In genomic region chr2:10761591-10761990, GRCh38 we compare ENCODE assay signal across 25 cellular contexts. TPM values are rescaled to one million over a fixed set of nuclear protein-coding genes. Genes with fewer than 3 reads are reported as not detected.
DNase-seq lines count a peak whose midpoint lies in the region; ATAC-seq, FAIRE-seq and TF ChIP-seq lines count a peak whose summit lies in the region.
"Had no signal": no experiment of that assay in that cellular context is flagged by ENCODE, and none has a peak within 500 bp of the region (broad histone marks: within the 10 kb centered on the region; RNA-seq: fewer than 3 reads in every experiment).

No MANE protein-coding gene starts in this region.

- no peak for TF ChIP-seq EP300 in HepG2 (IDR thresholded peaks at IDR 0.05; ENCODE audit: low read depth in 2 of 2, low read length in 2 of 2)
- TF ChIP-seq EP300 in HepG2 (CRISPR knock-in tag; IDR thresholded peaks at IDR 0.05; ENCODE audit: borderline replicate concordance) = no peak

- H4K91ac ChIP-seq in neuronal stem cell (ENCODE audit: low read depth, low read length, poor library complexity) = no peak overlapping the region

- no peak overlapping the region for H3K4me2 ChIP-seq in HepG2 (ENCODE audit: low read depth, low read length)
- no peak overlapping the region for H3K4me2 ChIP-seq in neuronal stem cell (ENCODE audit: insufficient read depth, low read length, poor library complexity, severe bottlenecking)
- no peak overlapping the region for H3K4me2 ChIP-seq in MM.1S (ENCODE audit: low read depth, low read length)
- H3K4me2 ChIP-seq: BLaER1 had no signal

- CTCF ChIA-PET in HepG2 (lab: Yijun Ruan, JAX; ENCODE audit: low intra/inter-chr PET ratio, low total read pairs) = no interaction called here

- no peaks in the 10 kb centered on the region for H3K9me2 ChIP-seq in MM.1S (replicated peaks; ENCODE audit: insufficient read depth, low read length)

- H3K79me2 ChIP-seq in HepG2 (ENCODE audit: insufficient read depth, low read length) (no peaks in the 10 kb centered on the region), MM.1S (ENCODE audit: low read length) (no peaks in the 10 kb centered on the region)

- H4K20me1 ChIP-seq in HepG2 (ENCODE audit: insufficient read depth, low read length) (no peaks in the 10 kb centered on the region), MM.1S (ENCODE audit: insufficient read depth, low read length) (no peaks in the 10 kb centered on the region)
- H4K20me1 ChIP-seq: BLaER1 had no signal

- intact Hi-C loops in HepG2 (cut with micrococcal nuclease; ENCODE audit: unreplicated experiment) = no loop called here

- BruUV-seq in HepG2 (replicated peaks; lab: Mats Ljungman, UMichigan) = no TSS peak

- TF ChIP-seq POLR2A in HepG2 (IDR thresholded peaks at IDR 0.05; ENCODE audit: insufficient read depth in 1 of 2, low read depth in 2 of 2, low read length in 2 of 2) = no peak

- no peak overlapping the region for H4K8ac ChIP-seq in neuronal stem cell (ENCODE audit: low read depth, low read length)

- no peaks in the 10 kb centered on the region for H3F3A ChIP-seq in MM.1S (ENCODE audit: insufficient read depth, low read length)

- no peak overlapping the region for H3K4ac ChIP-seq in neuronal stem cell (ENCODE audit: low read length)

- POLR2A ChIA-PET in HepG2 (lab: Yijun Ruan, JAX) = no interaction called here

- no peak for TF ChIP-seq RAD21 in HepG2 (CRISPR knock-in tag; IDR thresholded peaks at IDR 0.05)

- 49% methylated on average over 9 of the region's 9 CpGs for WGBS in HepG2 (ENCODE audit: low lambda C conversion rate)
- WGBS in neuronal stem cell (ENCODE audit: extremely low coverage in 2 of 2, insufficient read length in 2 of 2, insufficient replicate concordance in 1 of 2), 2 donors = no CpG with 5 or more reads among the region's 9 CpGs

- no peak overlapping the region for H3K18ac ChIP-seq in neuronal stem cell (ENCODE audit: low read length)

- H2BK15ac ChIP-seq in neuronal stem cell (ENCODE audit: low read length) = no peak overlapping the region

- no peak overlapping the region for H3K14ac ChIP-seq in neuronal stem cell (ENCODE audit: low read length)

- ATAC-seq in HepG2 = no peak
- no peak for ATAC-seq in HG03108 (IDR thresholded peaks at IDR 0.05; ENCODE audit: unreplicated experiment)
- ATAC-seq: CD8-positive, alpha-beta T cell; GM12878 had no signal

- H3K79me1 ChIP-seq in neuronal stem cell (ENCODE audit: low read depth, low read length) = no peaks in the 10 kb centered on the region

- H2AFZ ChIP-seq in HepG2 (ENCODE audit: low read length) (no peak overlapping the region), neuronal stem cell (ENCODE audit: low read length) (no peak overlapping the region), MM.1S (ENCODE audit: low read length) (no peak overlapping the region)

- H2BK12ac ChIP-seq in neuronal stem cell (ENCODE audit: low read length) = no peak overlapping the region

- no peaks in the 10 kb centered on the region for H3K9me3 ChIP-seq in HepG2 (ENCODE audit: low read length)
- peaks cover 0 to 2% of the 10 kb centered on the region in 2 donors for H3K9me3 ChIP-seq in neuronal stem cell (replicated peaks in 1 of 2; ENCODE audit: control insufficient read depth in 2 of 2, insufficient read depth in 1 of 2, low read depth in 1 of 2, low read length in 2 of 2)
- no peaks in the 10 kb centered on the region for H3K9me3 ChIP-seq in MM.1S (replicated peaks; ENCODE audit: insufficient read depth, low read length)
- H3K9me3 ChIP-seq: BLaER1, Caco-2, HAP-1 had no signal

- H3K27me3 ChIP-seq in HepG2 (ENCODE audit: control insufficient read depth in 1 of 2, insufficient read depth in 2 of 2, low read length in 2 of 2) (peaks cover 5 to 68% of the 10 kb centered on the region in 2 experiments; a peak in 4 of 5 replicates), neuronal stem cell (ENCODE audit: control insufficient read depth in 3 of 3, insufficient read depth in 3 of 3, low read depth in 1 of 3, low read length in 3 of 3) (peaks cover 0 to 8% (median 0%) of the 10 kb centered on the region in 3 experiments), MM.1S (replicated peaks; ENCODE audit: insufficient read depth, low read length) (no peaks in the 10 kb centered on the region)
- H3K27me3 ChIP-seq: BLaER1 had no signal

- H3K23ac ChIP-seq in neuronal stem cell (ENCODE audit: low read depth, low read length, poor library complexity) = peak overlapping the region; percentile 39

- H3K4me3 ChIP-seq in HepG2 (replicated peaks in 1 of 3; ENCODE audit: insufficient read depth in 1 of 3, low read depth in 2 of 3, low read length in 3 of 3) (no peak overlapping the region), neuronal stem cell (ENCODE audit: low read length in 2 of 2) (no peak overlapping the region), MM.1S (ENCODE audit: low read length) (no peak overlapping the region)
- H3K4me3 ChIP-seq: BLaER1, GM12878, HAP-1 had no signal

- H3K9ac ChIP-seq in HepG2 (ENCODE audit: insufficient read depth, low read depth, low read length) = no peak overlapping the region
- H3K9ac ChIP-seq in neuronal stem cell (ENCODE audit: low read depth, low read length, poor library complexity) = no peak overlapping the region
- no peak overlapping the region for H3K9ac ChIP-seq in MM.1S (ENCODE audit: low read length)
- H3K9ac ChIP-seq: BLaER1 had no signal

- H2BK120ac ChIP-seq in neuronal stem cell (ENCODE audit: low read depth, low read length) = no peak overlapping the region

- H3K36me3 ChIP-seq in HepG2 (replicated peaks in 1 of 2; ENCODE audit: control insufficient read depth in 1 of 2, insufficient read depth in 2 of 2, low read length in 2 of 2) = no peaks in the 10 kb centered on the region
- H3K36me3 ChIP-seq in neuronal stem cell (replicated peaks in 1 of 2; ENCODE audit: control insufficient read depth in 2 of 2, insufficient read depth in 2 of 2, low read length in 2 of 2) = no peaks in the 10 kb centered on the region
- no peaks in the 10 kb centered on the region for H3K36me3 ChIP-seq in MM.1S (replicated peaks; ENCODE audit: insufficient read depth, low read length)
- H3K36me3 ChIP-seq: BLaER1, HAP-1 had no signal

- FAIRE-seq in D721Med (lab: Jason Lieb, UNC) (no peak), HepG2 (lab: Jason Lieb, UNC) (no peak)
- FAIRE-seq: A204.1, GM12878, GM19239, H54 had no signal

- no peak overlapping the region for H2AK5ac ChIP-seq in neuronal stem cell (ENCODE audit: low read depth, low read length)

- in situ Hi-C loops in HepG2 (cut with HindIII; ENCODE audit: extremely low pct_ligation_motif_present, low pct_unique_long_range_greater_than_20kb) = no loop called here

- no peak for TF ChIP-seq CTCF in D721Med (IDR thresholded peaks at IDR 0.05; ENCODE audit: insufficient read depth, missing control alignments)
- TF ChIP-seq CTCF in HepG2 (CRISPR knock-in tag; IDR thresholded peaks at IDR 0.05) = no peak
- no peak for TF ChIP-seq CTCF in MM.1S (IDR thresholded peaks at IDR 0.05; ENCODE audit: low read length)

- DNase-seq in activated effector memory CD4-positive, alpha-beta T cell treated with anti-CD3 and anti-CD28 coated beads, Interleukin-2, amount 50 U/mL, for 16 hours = peak; percentile 10
- DNase-seq in activated effector memory CD4-positive, alpha-beta T cell treated with Interleukin-2 at 50 U/mL for 16 hours = no peak
- DNase-seq in D721Med (ENCODE audit: insufficient read length, low spot score) (peak; percentile 12), HepG2 (ENCODE audit: low spot score) (no peak), neuronal stem cell (ENCODE audit: low spot score) (no peak), MM.1S (no peak), NCI-H748 (lab: John Stamatoyannopoulos, UW; ENCODE audit: unreplicated experiment) (no peak)
- DNase-seq: Caco-2; CD4-positive, CD25-positive, alpha-beta regulatory T cell; CD8-positive, alpha-beta T cell; DMS 273 treated with DMSO at 0.1 percent for 48 hours; DMS79; EL; GDM1; GOT3; HFFc6 had no signal

- peaks cover 54% of the 10 kb centered on the region for H3K4me1 ChIP-seq in HepG2 (ENCODE audit: insufficient read depth, low read length)
- H3K4me1 ChIP-seq in neuronal stem cell (ENCODE audit: control insufficient read depth in 2 of 2, insufficient read depth in 1 of 2, low read depth in 1 of 2, low read length in 2 of 2) = peaks cover 11 to 14% of the 10 kb centered on the region in 2 donors
- no peaks in the 10 kb centered on the region for H3K4me1 ChIP-seq in MM.1S (ENCODE audit: low read length)
- H3K4me1 ChIP-seq: HAP-1 had no signal

- no peak overlapping the region for H2BK5ac ChIP-seq in neuronal stem cell (ENCODE audit: low read length)

- no peak overlapping the region for H3K27ac ChIP-seq in HepG2 (ENCODE audit: extremely low read length, insufficient read depth, low read length)
- no peak overlapping the region for H3K27ac ChIP-seq in neuronal stem cell (replicated peaks; ENCODE audit: low read length)
- H3K27ac ChIP-seq in MM.1S (ENCODE audit: low read length) = no peak overlapping the region
- H3K27ac ChIP-seq: 22Rv1, BLaER1, C4-2B had no signal

RNA-seq across cellular contexts. Expression of gene ATP6V1C2, which starts 40.2 kb away (rescaled TPM):
- total RNA-seq in HepG2 (2016; rRNA removed; fragmentation: Illumina TruSeq; extraction: Trizol) = 0.04 TPM in 1 of 2 replicates, not detected in the other
- total RNA-seq in HepG2 (2016; cell fraction: cytosol; rRNA removed; fragmentation: Illumina TruSeq; extraction: Trizol; ENCODE audit: low read depth) = not detected in 2 replicates
- 0.04 TPM in 1 of 2 replicates, not detected in the other for total RNA-seq in HepG2 (2016; cell fraction: insoluble cytoplasmic fraction; rRNA removed; fragmentation: Illumina TruSeq; extraction: Trizol)
- not detected in 2 replicates for total RNA-seq in HepG2 (2016; cell fraction: membrane; rRNA removed; fragmentation: Illumina TruSeq; extraction: Trizol)
- total RNA-seq in HepG2 (2016; cell fraction: nucleus; rRNA removed; fragmentation: Illumina TruSeq; extraction: Trizol) = 0.09 TPM in 1 of 2 replicates, not detected in the other
- 0.10 and 0.29 TPM in 2 replicates for polyA plus RNA-seq in HepG2 (2011; rRNA removed)
- polyA plus RNA-seq in HepG2 (2011; cell fraction: cytosol; rRNA removed) = 0.05 TPM in 2 replicates
- polyA plus RNA-seq in HepG2 (2011; cell fraction: nucleus; rRNA removed) = 0.36 and 2.7 TPM in 2 replicates
- polyA plus RNA-seq in HepG2 (2012) = 1.4 and 1.5 TPM in 2 replicates
- polyA plus RNA-seq in HepG2 (2016; cell fraction: cytosol; fragmentation: Illumina TruSeq; extraction: Trizol; ENCODE audit: low read depth) = not detected in 2 replicates
- polyA plus RNA-seq in HepG2 (2016; cell fraction: insoluble cytoplasmic fraction; fragmentation: Illumina TruSeq; extraction: Trizol; ENCODE audit: low read depth) = not detected in 2 replicates
- polyA plus RNA-seq in HepG2 (2016; cell fraction: membrane; fragmentation: Illumina TruSeq; extraction: Trizol; ENCODE audit: low read depth) = not detected in 2 replicates
- polyA plus RNA-seq in HepG2 (2016; cell fraction: nucleus; fragmentation: Illumina TruSeq; extraction: Trizol; ENCODE audit: insufficient read depth, low read depth) = not detected in 2 replicates
- polyA minus RNA-seq in HepG2 (2011; rRNA and poly(A)+ RNA removed; ENCODE audit: low replicate concordance) = 7.5 TPM in 1 of 2 replicates, not detected in the other
- polyA minus RNA-seq in HepG2 (2011; cell fraction: cytosol; rRNA and poly(A)+ RNA removed) = 0.44 and 0.69 TPM in 2 replicates
- 0.12 TPM in 1 of 2 replicates, not detected in the other for polyA minus RNA-seq in HepG2 (2011; cell fraction: nucleus; rRNA and poly(A)+ RNA removed)
- 0.15 TPM for polyA plus RNA-seq in neuronal stem cell (2013, experiment 1 of 2)
- polyA plus RNA-seq in neuronal stem cell (2013, experiment 2 of 2) = 0.21 TPM
- total RNA-seq: CD4-positive, CD25-positive, alpha-beta regulatory T cell; CD8-positive, alpha-beta T cell; HFFc6 had no signal

RNA-seq across cellular contexts. Expression of gene PDIA6, which starts 51.0 kb away (rescaled TPM):
- 318 and 642 TPM in 2 replicates for total RNA-seq in HepG2 (2016; rRNA removed; fragmentation: Illumina TruSeq; extraction: Trizol)
- 56.1 and 61.3 TPM in 2 replicates for total RNA-seq in HepG2 (2016; cell fraction: cytosol; rRNA removed; fragmentation: Illumina TruSeq; extraction: Trizol; ENCODE audit: low read depth)
- 300 and 675 TPM in 2 replicates for total RNA-seq in HepG2 (2016; cell fraction: insoluble cytoplasmic fraction; rRNA removed; fragmentation: Illumina TruSeq; extraction: Trizol)
- total RNA-seq in HepG2 (2016; cell fraction: membrane; rRNA removed; fragmentation: Illumina TruSeq; extraction: Trizol) = 124 and 135 TPM in 2 replicates
- 502 and 568 TPM in 2 replicates for total RNA-seq in HepG2 (2016; cell fraction: nucleus; rRNA removed; fragmentation: Illumina TruSeq; extraction: Trizol)
- 418 and 586 TPM in 2 replicates for polyA plus RNA-seq in HepG2 (2011; rRNA removed)
- 484 and 553 TPM in 2 replicates for polyA plus RNA-seq in HepG2 (2011; cell fraction: cytosol; rRNA removed)
- polyA plus RNA-seq in HepG2 (2011; cell fraction: nucleus; rRNA removed) = 135 and 158 TPM in 2 replicates
- 484 and 600 TPM in 2 replicates for polyA plus RNA-seq in HepG2 (2012)
- 61.3 and 65.3 TPM in 2 replicates for polyA plus RNA-seq in HepG2 (2016; cell fraction: cytosol; fragmentation: Illumina TruSeq; extraction: Trizol; ENCODE audit: low read depth)
- 289 and 301 TPM in 2 replicates for polyA plus RNA-seq in HepG2 (2016; cell fraction: insoluble cytoplasmic fraction; fragmentation: Illumina TruSeq; extraction: Trizol; ENCODE audit: low read depth)
- polyA plus RNA-seq in HepG2 (2016; cell fraction: membrane; fragmentation: Illumina TruSeq; extraction: Trizol; ENCODE audit: low read depth) = 102 and 106 TPM in 2 replicates
- polyA plus RNA-seq in HepG2 (2016; cell fraction: nucleus; fragmentation: Illumina TruSeq; extraction: Trizol; ENCODE audit: insufficient read depth, low read depth) = 690 and 757 TPM in 2 replicates
- 87.6 and 158 TPM in 2 replicates for polyA minus RNA-seq in HepG2 (2011; rRNA and poly(A)+ RNA removed; ENCODE audit: low replicate concordance)
- polyA minus RNA-seq in HepG2 (2011; cell fraction: cytosol; rRNA and poly(A)+ RNA removed) = 230 and 245 TPM in 2 replicates
- 115 and 127 TPM in 2 replicates for polyA minus RNA-seq in HepG2 (2011; cell fraction: nucleus; rRNA and poly(A)+ RNA removed)
- polyA plus RNA-seq in neuronal stem cell (2013, experiment 1 of 2) = 174 TPM
- 169 TPM for polyA plus RNA-seq in neuronal stem cell (2013, experiment 2 of 2)

Comparison
In these comparisons a context has a peak if more than half of its experiments do, and no peak if none do; other contexts are left out.
1. DNase-seq: peak in activated effector memory CD4-positive, alpha-beta T cell treated with anti-CD3 and anti-CD28 coated beads, Interleukin-2, amount 50 U/mL, for 16 hours (single experiment) and D721Med (single experiment); none in activated effector memory CD4-positive, alpha-beta T cell treated with Interleukin-2 at 50 U/mL for 16 hours (single experiment), HepG2 (single experiment), neuronal stem cell (single experiment), MM.1S (single experiment) and NCI-H748 (single experiment).